Comparison of ENCODE assay signal across 9 cellular contexts in the genomic region with DNA sequence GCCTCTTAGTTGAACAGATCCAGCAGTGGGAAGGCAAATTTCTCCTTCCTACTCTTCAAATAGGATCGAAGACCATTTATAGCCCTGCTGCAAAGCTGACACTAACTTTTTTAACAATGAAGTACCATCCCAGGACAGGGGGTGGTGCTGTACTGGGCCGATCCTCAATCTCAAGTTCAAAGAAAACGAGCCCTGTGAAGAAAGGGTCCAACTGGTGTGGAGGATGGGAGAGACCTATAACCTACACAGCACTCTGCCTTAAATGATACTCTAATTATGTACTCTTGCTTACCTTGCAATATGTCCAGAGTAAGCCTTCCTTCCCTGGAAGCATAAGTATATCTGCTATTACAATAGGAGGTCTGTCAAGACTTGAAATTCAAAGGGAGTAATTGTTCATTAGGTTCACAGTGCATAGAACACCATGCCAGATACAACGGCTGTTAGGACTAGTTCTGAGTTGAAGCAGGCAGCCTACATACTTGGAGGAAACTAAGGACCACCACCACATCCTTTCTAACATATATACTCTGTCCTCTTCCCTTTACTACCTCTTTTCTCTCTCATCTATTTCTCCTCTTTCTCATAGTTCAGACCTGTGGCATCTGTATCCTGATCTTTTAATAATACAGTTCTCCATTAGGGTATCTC. TPM values are rescaled to one million over a fixed set of nuclear protein-coding genes. Genes with fewer than 3 reads are reported as not detected.
DNase-seq lines count a peak whose midpoint lies in the region; ATAC-seq and TF ChIP-seq lines count a peak whose summit lies in the region.
"Had no signal": no experiment of that assay in that cellular context is flagged by ENCODE, and none has a peak within 500 bp of the region (broad histone marks: within the 10 kb centered on the region; RNA-seq: fewer than 3 reads in every experiment).

No MANE protein-coding gene starts in this region.

- H4K8ac ChIP-seq in mesenchymal stem cell (ENCODE audit: low read length), result no peak overlapping the region

- DNase-seq in CD4-positive, alpha-beta memory T cell, result peak in 2 of 5 donors; percentile 14 to 21
- peak; percentile 14 for DNase-seq in LHCN-M2 (ENCODE audit: low read depth)
- no peak for DNase-seq in breast epithelium (ENCODE audit: low spot score in 2 of 2)
- DNase-seq in mesenchymal stem cell, result peak; percentile 60
- DNase-seq in posterior cingulate gyrus, result no peak
- no peak for DNase-seq in vagina (ENCODE audit: extremely low spot score in 2 of 2)

- no peaks in the 10 kb centered on the region for H3K9me3 ChIP-seq in CD4-positive, alpha-beta memory T cell (ENCODE audit: control insufficient read depth in 1 of 2, low read length in 2 of 2)
- no peaks in the 10 kb centered on the region for H3K9me3 ChIP-seq in breast epithelium
- H3K9me3 ChIP-seq in mesenchymal stem cell (ENCODE audit: control insufficient read depth, low read length), result no peaks in the 10 kb centered on the region
- H3K9me3 ChIP-seq in vagina, result no peaks in the 10 kb centered on the region

- H3K4me2 ChIP-seq in mesenchymal stem cell (ENCODE audit: low read length, poor library complexity, severe bottlenecking), result no peak overlapping the region

- WGBS in mesenchymal stem cell, result 86% methylated on average over 4 of the region's 4 CpGs

- H3K14ac ChIP-seq in mesenchymal stem cell (ENCODE audit: low read length in 2 of 2), result no peak overlapping the region

- TF ChIP-seq CTCF in breast epithelium (IDR thresholded peaks at IDR 0.05) (no peak), vagina (IDR thresholded peaks at IDR 0.05) (no peak)

- H3K27ac ChIP-seq in CD4-positive, alpha-beta memory T cell (ENCODE audit: low read depth, low read length), result no peak overlapping the region
- peak overlapping the region; percentile 10 to 60 for H3K27ac ChIP-seq in breast epithelium
- no peak overlapping the region for H3K27ac ChIP-seq in mesenchymal stem cell (ENCODE audit: low read length, poor library complexity, severe bottlenecking)
- no peak overlapping the region for H3K27ac ChIP-seq in vagina

- no peak overlapping the region for H2BK120ac ChIP-seq in mesenchymal stem cell (ENCODE audit: low read depth, low read length)

- H2AK5ac ChIP-seq in mesenchymal stem cell (ENCODE audit: low read length, severe bottlenecking), result no peak overlapping the region

- H3K36me3 ChIP-seq in CD4-positive, alpha-beta memory T cell (ENCODE audit: insufficient read depth, low read length), result no peaks in the 10 kb centered on the region
- H3K36me3 ChIP-seq in breast epithelium (no peaks in the 10 kb centered on the region), mesenchymal stem cell (ENCODE audit: control insufficient read depth in 1 of 2, insufficient read depth in 2 of 2, low read depth in 1 of 2, low read length in 2 of 2) (peaks cover 10 to 48% of the 10 kb centered on the region in 2 experiments), vagina (peaks cover 0 to 3% of the 10 kb centered on the region in 2 donors)

- H3K27me3 Mint-ChIP-seq in CD4-positive, alpha-beta memory T cell, result no peaks in the 10 kb centered on the region

- no peak overlapping the region for H3K23ac ChIP-seq in mesenchymal stem cell (ENCODE audit: low read length in 2 of 2)

- H3K4me1 ChIP-seq in CD4-positive, alpha-beta memory T cell (ENCODE audit: insufficient read depth, low read length), result peaks cover 50% of the 10 kb centered on the region
- peaks cover 0 to 19% of the 10 kb centered on the region in 2 donors for H3K4me1 ChIP-seq in breast epithelium
- no peaks in the 10 kb centered on the region for H3K4me1 ChIP-seq in mesenchymal stem cell (ENCODE audit: control insufficient read depth, insufficient read depth, low read depth, low read length)
- H3K4me1 ChIP-seq in vagina, result peaks cover 63% of the 10 kb centered on the region

- peaks cover 0 to 1% (median 0%) of the 10 kb centered on the region in 8 donors for H3K9me3 Mint-ChIP-seq in CD4-positive, alpha-beta memory T cell

- H3K27me3 ChIP-seq in CD4-positive, alpha-beta memory T cell (ENCODE audit: insufficient read depth, low read length), result no peaks in the 10 kb centered on the region
- no peaks in the 10 kb centered on the region for H3K27me3 ChIP-seq in breast epithelium
- no peaks in the 10 kb centered on the region for H3K27me3 ChIP-seq in mesenchymal stem cell (ENCODE audit: control insufficient read depth in 1 of 2, insufficient read depth in 1 of 2, low read length in 2 of 2)
- no peaks in the 10 kb centered on the region for H3K27me3 ChIP-seq in vagina

- no peak overlapping the region for H2BK15ac ChIP-seq in mesenchymal stem cell (ENCODE audit: low read depth, poor library complexity, severe bottlenecking)

- peaks cover 57 to 86% (median 72%) of the 10 kb centered on the region in 4 donors for H3K4me1 Mint-ChIP-seq in CD4-positive, alpha-beta memory T cell

- H3K36me3 Mint-ChIP-seq in CD4-positive, alpha-beta memory T cell, result peaks cover 5 to 47% of the 10 kb centered on the region in 2 donors

- H3K9ac ChIP-seq in mesenchymal stem cell (ENCODE audit: low read length), result no peak overlapping the region

- no peak overlapping the region for H4K91ac ChIP-seq in mesenchymal stem cell (ENCODE audit: low read length)

- ATAC-seq in GM19328 (IDR thresholded peaks at IDR 0.05; ENCODE audit: unreplicated experiment), result no peak
- no peak for ATAC-seq in GM18511 (IDR thresholded peaks at IDR 0.05; ENCODE audit: unreplicated experiment)

- no peak overlapping the region for H3K4me3 ChIP-seq in CD4-positive, alpha-beta memory T cell (ENCODE audit: low read length in 2 of 2)
- no peak overlapping the region for H3K4me3 ChIP-seq in breast epithelium
- H3K4me3 ChIP-seq in mesenchymal stem cell (ENCODE audit: insufficient read depth in 1 of 2, low read depth in 1 of 2, low read length in 2 of 2), result no peak overlapping the region
- H3K4me3 ChIP-seq in vagina, result no peak overlapping the region
- H3K4me3 ChIP-seq: lung had no signal

- TF ChIP-seq POLR2A in breast epithelium (IDR thresholded peaks at IDR 0.05) (no peak), vagina (IDR thresholded peaks at IDR 0.05) (no peak)

- intact Hi-C loops in CD4-positive, alpha-beta memory T cell (cut with micrococcal nuclease), result no loop called here
- intact Hi-C loops in breast epithelium (cut with DNase I; ENCODE audit: low total_unique reads), result no loop called here
- intact Hi-C loops in posterior cingulate gyrus (cut with DNase I), result no loop called here
- intact Hi-C loops in vagina (cut with DNase I), result no loop called here

- no peak overlapping the region for H2AFZ ChIP-seq in mesenchymal stem cell (ENCODE audit: low read depth, low read length)

- H3K79me1 ChIP-seq in mesenchymal stem cell (replicated peaks; ENCODE audit: low read length, poor library complexity, severe bottlenecking), result no peaks in the 10 kb centered on the region

- H3K18ac ChIP-seq in mesenchymal stem cell (ENCODE audit: low read depth in 1 of 2, low read length in 2 of 2), result no peak overlapping the region

- H3K27ac Mint-ChIP-seq in CD4-positive, alpha-beta memory T cell, result peak overlapping the region in 5 of 7 donors; percentile 44 to 64 (median 56)

- CTCF ChIA-PET in CD4-positive, alpha-beta memory T cell (lab: Charles Lee; ENCODE audit: partially characterized antibody), result no interaction called here

- H3K4me3 Mint-ChIP-seq in CD4-positive, alpha-beta memory T cell, result peak overlapping the region in 2 of 8 donors; percentile 3 to 35

- no peak overlapping the region for H2BK5ac ChIP-seq in mesenchymal stem cell (ENCODE audit: low read depth, low read length, poor library complexity, severe bottlenecking)

- no peak overlapping the region for H2BK12ac ChIP-seq in mesenchymal stem cell (ENCODE audit: low read length in 2 of 2)

- POLR2A ChIA-PET in CD4-positive, alpha-beta memory T cell (lab: Charles Lee; ENCODE audit: partially characterized antibody), result no interaction called here

- H3K4ac ChIP-seq in mesenchymal stem cell (ENCODE audit: low read depth in 1 of 2, low read length in 2 of 2), result no peak overlapping the region

RNA-seq across cellular contexts. Expression of a gene that starts 6.2 kb away (rescaled TPM):
- 10 to 100 TPM; 42.6 to 46.5 TPM for total RNA-seq in CD4-positive, alpha-beta memory T cell
- polyA plus RNA-seq in CD4-positive, alpha-beta memory T cell, result 10 to 100 TPM; 31.1 to 45.2 TPM
- 141 and 163 TPM in 2 replicates for total RNA-seq in LHCN-M2 (2014; rRNA removed)
- 62.3 TPM for polyA plus RNA-seq in LHCN-M2 (2012)
- total RNA-seq in breast epithelium, result 100 to 1,000 TPM in 2 of 3 donors, 10 to 100 TPM in 1; 95.4 to 112 (median 104) TPM
- 93.4 TPM for polyA plus RNA-seq in mesenchymal stem cell (2013, experiment 1 of 2)
- 96.7 TPM for polyA plus RNA-seq in mesenchymal stem cell (2013, experiment 2 of 2)
- 60.6 TPM for total RNA-seq in vagina

RNA-seq across cellular contexts. Expression of a gene that starts 38.4 kb away (rescaled TPM):
- total RNA-seq in CD4-positive, alpha-beta memory T cell, result 100 to 1,000 TPM; 144 to 171 TPM
- polyA plus RNA-seq in CD4-positive, alpha-beta memory T cell, result 100 to 1,000 TPM; 144 to 163 TPM
- total RNA-seq in LHCN-M2 (2014; rRNA removed) (424 and 464 TPM in 2 replicates), breast epithelium (100 to 1,000 TPM; 236 to 288 (median 266) TPM), vagina (156 TPM)
- 103 TPM for polyA plus RNA-seq in LHCN-M2 (2012)
- polyA plus RNA-seq in mesenchymal stem cell (2013, experiment 1 of 2), result 157 TPM
- polyA plus RNA-seq in mesenchymal stem cell (2013, experiment 2 of 2), result 152 TPM

Comparison
In these comparisons a context has a peak if more than half of its experiments do, and no peak if none do; other contexts are left out.
1. DNase-seq: peak in LHCN-M2 (single experiment) and mesenchymal stem cell (single experiment); none in breast epithelium (0 of 2), posterior cingulate gyrus (0 of 10) and vagina (0 of 2).
2. H3K27ac ChIP-seq: peak in breast epithelium (2 of 2); none in CD4-positive, alpha-beta memory T cell (single experiment), mesenchymal stem cell (single experiment) and vagina (single experiment).